ENCODE assay signal across 11 cellular contexts in genomic region chr3:172194702-172195392, GRCh38.
A peak's percentile ranks its signal among the peaks of the same experiment; 100 is the strongest.
DNase-seq lines count a peak whose midpoint lies in the region; ATAC-seq lines count a peak whose summit lies in the region.
"Had no signal": no experiment of that assay in that cellular context is flagged by ENCODE, and none has a peak within 500 bp of the region (broad histone marks: within the 10 kb centered on the region; RNA-seq: fewer than 3 reads in every experiment).

No MANE protein-coding gene starts in this region.

- DNase-seq in activated CD4-positive, CD25-positive, alpha-beta regulatory T cell (lab: John Stamatoyannopoulos, UW), result no peak
- DNase-seq in NT2/D1 (ENCODE audit: low read depth, low spot score), result peak; percentile 36
- peak; percentile 21 for DNase-seq in glomerular visceral epithelial cell (ENCODE audit: extremely low spot score)
- no peak for DNase-seq in stimulated activated effector memory CD8-positive, alpha-beta T cell treated with anti-CD3 and anti-CD28 coated beads, Interleukin-12 subunit alpha, Interleukin-12 subunit beta, amount 100 ng/mL, for 72 hours (ENCODE audit: low spot score in 2 of 2)
- no peak for DNase-seq in pons (ENCODE audit: low spot score)
- DNase-seq in aorta, result no peak
- no peak for DNase-seq in stimulated activated CD4-positive, alpha-beta T cell treated with anti-CD3 and anti-CD28 coated beads, Interleukin-4, amount 100 ng/mL, for 4 hours
- DNase-seq: activated naive CD8-positive, alpha-beta T cell treated with anti-CD3 and anti-CD28 coated beads, Interleukin-2, amount 10 ng/mL, durations not matched to agents 7 days and 5 days; glutamatergic neuron had no signal

- intact Hi-C loops in aorta (cut with DNase I), result loop anchor here in 1 of 2 donors (10.0 kb wide), 1 partner anchor 150 kb away; no protein-coding TSS in a partner anchor

- H3K9ac ChIP-seq in NT2/D1 (ENCODE audit: insufficient read length, low read depth), result no peak overlapping the region
- H3K9ac ChIP-seq: BLaER1 had no signal

- H3K27me3 ChIP-seq in NT2/D1 (ENCODE audit: insufficient read depth, insufficient read length), result no peaks in the 10 kb centered on the region
- H3K27me3 ChIP-seq in aorta (ENCODE audit: control insufficient read depth in 1 of 2, insufficient read depth in 2 of 2, low read length in 1 of 2), result no peaks in the 10 kb centered on the region
- H3K27me3 ChIP-seq: BLaER1 had no signal

- H3K4me1 Mint-ChIP-seq in stimulated activated effector memory CD8-positive, alpha-beta T cell treated with anti-CD3 and anti-CD28 coated beads, Interleukin-12 subunit alpha, Interleukin-12 subunit beta, amount 100 ng/mL, for 72 hours, result peaks cover 7% of the 10 kb centered on the region
- H3K4me1 Mint-ChIP-seq: activated naive CD8-positive, alpha-beta T cell treated with anti-CD3 and anti-CD28 coated beads, Interleukin-2, amount 10 ng/mL, durations not matched to agents 7 days and 5 days had no signal

- 13 to 23% methylated on average over 4 of the region's 4 CpGs for WGBS in aorta, 2 donors

- H3K27ac ChIP-seq in aorta (ENCODE audit: low read depth in 1 of 2, low read length in 2 of 2), result no peak overlapping the region
- H3K27ac ChIP-seq: BLaER1 had no signal

- ATAC-seq in activated CD4-positive, CD25-positive, alpha-beta regulatory T cell treated with anti-CD3 and anti-CD28 coated beads, Interleukin-2, amount 50 U/mL, for 24 hours, result peak; percentile 67 to 78
- peak; percentile 56 for ATAC-seq in stimulated activated effector memory CD8-positive, alpha-beta T cell treated with anti-CD3 and anti-CD28 coated beads, Interleukin-12 subunit alpha, Interleukin-12 subunit beta, amount 100 ng/mL, for 72 hours
- ATAC-seq in aorta (ENCODE audit: low FRiP score), result no peak

- H3K4me1 ChIP-seq in NT2/D1 (ENCODE audit: insufficient read depth, insufficient read length) (no peaks in the 10 kb centered on the region), aorta (ENCODE audit: control insufficient read depth in 1 of 2, insufficient read depth in 2 of 2, low read length in 2 of 2) (peaks cover 0 to 6% of the 10 kb centered on the region in 2 donors)

- no peaks in the 10 kb centered on the region for H3K36me3 Mint-ChIP-seq in stimulated activated effector memory CD8-positive, alpha-beta T cell treated with anti-CD3 and anti-CD28 coated beads, Interleukin-12 subunit alpha, Interleukin-12 subunit beta, amount 100 ng/mL, for 72 hours

- H3K36me3 ChIP-seq in NT2/D1 (ENCODE audit: insufficient read depth, insufficient read length, low read length) (peaks cover 2% of the 10 kb centered on the region), aorta (ENCODE audit: control insufficient read depth in 1 of 2, insufficient read depth in 2 of 2, low read length in 1 of 2) (no peaks in the 10 kb centered on the region)
- H3K36me3 ChIP-seq: BLaER1 had no signal

- H3K4me3 ChIP-seq in NT2/D1 (ENCODE audit: insufficient read length, low read depth), result no peak overlapping the region
- no peak overlapping the region for H3K4me3 ChIP-seq in aorta (ENCODE audit: low read length in 2 of 2)
- H3K4me3 ChIP-seq: BLaER1 had no signal

- no peaks in the 10 kb centered on the region for H3K9me3 Mint-ChIP-seq in stimulated activated effector memory CD8-positive, alpha-beta T cell treated with anti-CD3 and anti-CD28 coated beads, Interleukin-12 subunit alpha, Interleukin-12 subunit beta, amount 100 ng/mL, for 72 hours

- H3K9me3 ChIP-seq in NT2/D1 (ENCODE audit: insufficient read depth, low read length) (no peaks in the 10 kb centered on the region), aorta (ENCODE audit: control insufficient read depth, low read length) (no peaks in the 10 kb centered on the region)

- no peak overlapping the region for H3K4me3 Mint-ChIP-seq in stimulated activated effector memory CD8-positive, alpha-beta T cell treated with anti-CD3 and anti-CD28 coated beads, Interleukin-12 subunit alpha, Interleukin-12 subunit beta, amount 100 ng/mL, for 72 hours
- H3K4me3 Mint-ChIP-seq: activated naive CD8-positive, alpha-beta T cell treated with anti-CD3 and anti-CD28 coated beads, Interleukin-2, amount 10 ng/mL, durations not matched to agents 7 days and 5 days had no signal

- no peak overlapping the region for H3K27ac Mint-ChIP-seq in stimulated activated effector memory CD8-positive, alpha-beta T cell treated with anti-CD3 and anti-CD28 coated beads, Interleukin-12 subunit alpha, Interleukin-12 subunit beta, amount 100 ng/mL, for 72 hours
- H3K27ac Mint-ChIP-seq: activated naive CD8-positive, alpha-beta T cell treated with anti-CD3 and anti-CD28 coated beads, Interleukin-2, amount 10 ng/mL, durations not matched to agents 7 days and 5 days had no signal

Comparison
In these comparisons a context has a peak if more than half of its experiments do, and no peak if none do; other contexts are left out.
1. DNase-seq: peak in NT2/D1 (single experiment) and glomerular visceral epithelial cell (single experiment); none in activated CD4-positive, CD25-positive, alpha-beta regulatory T cell (0 of 4), stimulated activated effector memory CD8-positive, alpha-beta T cell treated with anti-CD3 and anti-CD28 coated beads, Interleukin-12 subunit alpha, Interleukin-12 subunit beta, amount 100 ng/mL, for 72 hours (0 of 2), pons (single experiment), aorta (0 of 2) and stimulated activated CD4-positive, alpha-beta T cell treated with anti-CD3 and anti-CD28 coated beads, Interleukin-4, amount 100 ng/mL, for 4 hours (0 of 2).